ENCODE assay signal across 1 cellular context in genomic region chr10:44373341-44373995, GRCh38.
TF ChIP-seq lines count a peak whose summit lies in the region.

No MANE protein-coding gene starts in this region.

TF ChIP-seq in WTC11, 78 proteins besides CTCF, POLR2A, EP300 and RAD21:
- no peak for TF ChIP-seq USF2 (CRISPR knock-in tag; IDR thresholded peaks at IDR 0.05)
- no peak for TF ChIP-seq FOXP1 (CRISPR knock-in tag; IDR thresholded peaks at IDR 0.05; ENCODE audit: borderline replicate concordance)
